18 cellular contexts compared by ENCODE assay signal in genomic region chr6:141203902-141204575, GRCh38.
A peak's percentile ranks its signal among the peaks of the same experiment; 100 is the strongest.
DNase-seq lines count a peak whose midpoint lies in the region; ATAC-seq, FAIRE-seq and TF ChIP-seq lines count a peak whose summit lies in the region.
"Had no signal": no experiment of that assay in that cellular context is flagged by ENCODE, and none has a peak within 500 bp of the region (broad histone marks: within the 10 kb centered on the region; RNA-seq: fewer than 3 reads in every experiment).

No MANE protein-coding gene starts in this region.

- no peak for FAIRE-seq in GM12878 (lab: Jason Lieb, UNC)
- FAIRE-seq: colon had no signal

- POLR2A ChIA-PET in GM12878 (lab: Charles Lee), result no interaction called here

- peaks cover 39% of the 10 kb centered on the region for H3K4me1 Mint-ChIP-seq in HFFc6 (ENCODE audit: low read depth)

- H3K27me3 ChIP-seq in GM12878 (replicated peaks in 1 of 2; ENCODE audit: control insufficient read depth in 2 of 2, insufficient read depth in 2 of 2, low read length in 1 of 2), result no peaks in the 10 kb centered on the region
- H3K27me3 ChIP-seq: adrenal gland, Peyer's patch, upper lobe of left lung had no signal

- no peaks in the 10 kb centered on the region for H4K20me1 ChIP-seq in GM12878 (ENCODE audit: control insufficient read depth, insufficient read depth)

- in situ Hi-C loops in GM12878 (cut with MboI), result no loop called here

- H3K9me3 ChIP-seq in GM12878 (replicated peaks; ENCODE audit: control insufficient read depth, insufficient read depth, low read length), result no peaks in the 10 kb centered on the region
- H3K9me3 ChIP-seq: adrenal gland, Peyer's patch, upper lobe of left lung had no signal

- TF ChIP-seq RAD21 in GM12878 (IDR thresholded peaks at IDR 0.05; ENCODE audit: insufficient read depth, low read depth, low read length), result no peak

- no peaks in the 10 kb centered on the region for H3K36me3 ChIP-seq in GM12878 (ENCODE audit: control insufficient read depth in 2 of 2, insufficient read depth in 2 of 2, low read length in 1 of 2)
- H3K36me3 ChIP-seq: adrenal gland, Peyer's patch, upper lobe of left lung had no signal

- WGBS in GM12878 (ENCODE audit: insufficient coverage, insufficient replicate concordance, low lambda C conversion rate, missing lambda C conversion rate), result 12% methylated on average over 4 of the region's 4 CpGs

- no peak overlapping the region for H3K4me3 ChIP-seq in GM12878
- H3K4me3 ChIP-seq: adrenal gland, Peyer's patch, skin epidermis, upper lobe of left lung had no signal

- ATAC-seq in GM12878, result peak; percentile 72
- ATAC-seq: activated CD8-positive, alpha-beta T cell treated with anti-CD3 and anti-CD28 coated beads for 36 hours had no signal

- H3K4me3 Mint-ChIP-seq in HFFc6, result peak overlapping the region; percentile 21; the same call in 1 of the 2 replicates
- H3K4me3 Mint-ChIP-seq: activated CD8-positive, alpha-beta T cell treated with anti-CD3 and anti-CD28 coated beads for 36 hours had no signal

- intact Hi-C loops in GM12878 (cut with micrococcal nuclease; ENCODE audit: unreplicated experiment), result no loop called here

- H3K27ac Mint-ChIP-seq in HFFc6, result peak overlapping the region; percentile 41; the same call in 1 of the 2 replicates
- H3K27ac Mint-ChIP-seq: activated CD8-positive, alpha-beta T cell treated with anti-CD3 and anti-CD28 coated beads for 36 hours had no signal

- no peak overlapping the region for H3K4me2 ChIP-seq in GM12878 (ENCODE audit: control insufficient read depth, insufficient read depth)

- DNase-seq in AG08395 (ENCODE audit: low spot score), result peak; percentile 18
- peak; percentile 48 for DNase-seq in HFFc6
- DNase-seq in GM12878 (ENCODE audit: low read depth, low spot score), result no peak
- peak; percentile 90 for DNase-seq in iris pigment epithelial cell (ENCODE audit: low read depth)
- DNase-seq in stimulated activated CD4-positive, alpha-beta T cell treated with anti-CD3 and anti-CD28 coated beads, Interleukin-2, amount 100 ng/mL, for 48 hours, result no peak
- DNase-seq in activated CD8-positive, alpha-beta memory T cell treated with anti-CD3 and anti-CD28 coated beads, Interleukin-2, amount 50 U/mL, for 48 hours, result no peak
- DNase-seq in HuH-7 (ENCODE audit: low spot score), result no peak
- no peak for DNase-seq in T-helper 2 cell
- DNase-seq: activated CD8-positive, alpha-beta T cell treated with anti-CD3 and anti-CD28 coated beads for 36 hours; adrenal gland; hypothalamus; left cardiac atrium; NCI-H82; Peyer's patch; SW 1271; upper lobe of left lung had no signal

- H2AFZ ChIP-seq in GM12878 (ENCODE audit: control insufficient read depth, low read depth, low read length), result no peak overlapping the region

- H3K4me1 ChIP-seq in GM12878 (ENCODE audit: control insufficient read depth, insufficient read depth, low read length), result no peaks in the 10 kb centered on the region
- H3K4me1 ChIP-seq: adrenal gland, Peyer's patch, upper lobe of left lung had no signal

- H3K9ac ChIP-seq in GM12878 (ENCODE audit: control insufficient read depth, insufficient read depth, low read length), result no peak overlapping the region

- BruUV-seq in GM12878 (replicated peaks; lab: Mats Ljungman, UMichigan), result no TSS peak

- H3K27ac ChIP-seq in GM12878 (ENCODE audit: control insufficient read depth, insufficient read depth), result no peak overlapping the region
- H3K27ac ChIP-seq: adrenal gland, Peyer's patch, skin epidermis, upper lobe of left lung had no signal

- H3K9me3 Mint-ChIP-seq in HFFc6, result no peaks in the 10 kb centered on the region

- TF ChIP-seq CTCF in HFFc6 (IDR thresholded peaks at IDR 0.05) (no peak), GM12878 (IDR thresholded peaks at IDR 0.05 in 2 of 3, conservative IDR thresholded peaks at IDR 0.05 in 1 of 3; ENCODE audit: control insufficient read depth in 2 of 3, extremely low read depth in 1 of 3, insufficient read depth in 1 of 3, low read depth in 3 of 3, low read length in 3 of 3) (no peak)

- CTCF ChIA-PET in GM12878 (lab: Yijun Ruan, JAX), result no interaction called here

- RAD21 ChIA-PET in GM12878 (lab: Charles Lee; ENCODE audit: unreplicated experiment), result no interaction called here

- H3K36me3 Mint-ChIP-seq in HFFc6 (ENCODE audit: low read depth), result no peaks in the 10 kb centered on the region

- no peak for TF ChIP-seq EP300 in GM12878 (IDR thresholded peaks at IDR 0.05; ENCODE audit: borderline replicate concordance in 1 of 2, control insufficient read depth in 1 of 2, low read depth in 2 of 2, low read length in 2 of 2)

- TF ChIP-seq POLR2A in GM12878 (IDR thresholded peaks at IDR 0.05; ENCODE audit: low read depth, low read length), result no peak

- SMC1A ChIA-PET in GM12878 (lab: Charles Lee; ENCODE audit: uncharacterized antibody, unreplicated experiment), result no interaction called here

- no peaks in the 10 kb centered on the region for H3K27me3 Mint-ChIP-seq in HFFc6 (ENCODE audit: insufficient read depth)
- H3K27me3 Mint-ChIP-seq: activated CD8-positive, alpha-beta T cell treated with anti-CD3 and anti-CD28 coated beads for 36 hours had no signal

- H3K79me2 ChIP-seq in GM12878 (ENCODE audit: control insufficient read depth, insufficient read depth, low read length), result no peaks in the 10 kb centered on the region

TF ChIP-seq in GM12878, 131 proteins besides CTCF, POLR2A, EP300 and RAD21:
- TF ChIP-seq YBX1 (IDR thresholded peaks at IDR 0.05) (no peak), PAX5 (IDR thresholded peaks at IDR 0.05; ENCODE audit: borderline replicate concordance, low read depth, low read length) (no peak), SMARCA5 (IDR thresholded peaks at IDR 0.05) (no peak), ESRRA (IDR thresholded peaks at IDR 0.05; ENCODE audit: low read length) (no peak), IRF4 (IDR thresholded peaks at IDR 0.05; ENCODE audit: low read depth, low read length) (no peak), NR2F1 (conservative IDR thresholded peaks at IDR 0.05) (no peak), SIX5 (IDR thresholded peaks at IDR 0.05; ENCODE audit: low read depth, low read length, severe bottlenecking) (no peak), ZNF384 (IDR thresholded peaks at IDR 0.05; ENCODE audit: borderline replicate concordance, low read depth, low read length) (no peak), EGR1 (IDR thresholded peaks at IDR 0.05; ENCODE audit: borderline replicate concordance in 1 of 2, low read depth in 2 of 2, low read length in 2 of 2) (no peak), ETV6 (conservative IDR thresholded peaks at IDR 0.05 in 1 of 2, IDR thresholded peaks at IDR 0.05 in 1 of 2; ENCODE audit: borderline replicate concordance in 1 of 2, low read depth in 1 of 2) (no peak), LARP7 (IDR thresholded peaks at IDR 0.05) (no peak), BCLAF1 (IDR thresholded peaks at IDR 0.05) (no peak), RFX5 (IDR thresholded peaks at IDR 0.05; ENCODE audit: low read depth, low read length) (no peak), FOXK2 (IDR thresholded peaks at IDR 0.05) (no peak), CREB1 (IDR thresholded peaks at IDR 0.05; ENCODE audit: low read depth) (no peak), CHD2 (IDR thresholded peaks at IDR 0.05; ENCODE audit: borderline replicate concordance, low read depth, low read length) (no peak), REST (IDR thresholded peaks at IDR 0.05; ENCODE audit: low read depth, low read length) (no peak), GABPA (IDR thresholded peaks at IDR 0.05; ENCODE audit: low read depth) (no peak)

Comparison
In these comparisons a context has a peak if more than half of its experiments do, and no peak if none do; other contexts are left out.
1. DNase-seq: peak in AG08395 (single experiment), HFFc6 (single experiment) and iris pigment epithelial cell (single experiment); none in GM12878 (single experiment), stimulated activated CD4-positive, alpha-beta T cell treated with anti-CD3 and anti-CD28 coated beads, Interleukin-2, amount 100 ng/mL, for 48 hours (0 of 2), activated CD8-positive, alpha-beta memory T cell treated with anti-CD3 and anti-CD28 coated beads, Interleukin-2, amount 50 U/mL, for 48 hours (single experiment), HuH-7 (single experiment) and T-helper 2 cell (0 of 5).